ENCODE assay signal across 8 cellular contexts in the genomic region with DNA sequence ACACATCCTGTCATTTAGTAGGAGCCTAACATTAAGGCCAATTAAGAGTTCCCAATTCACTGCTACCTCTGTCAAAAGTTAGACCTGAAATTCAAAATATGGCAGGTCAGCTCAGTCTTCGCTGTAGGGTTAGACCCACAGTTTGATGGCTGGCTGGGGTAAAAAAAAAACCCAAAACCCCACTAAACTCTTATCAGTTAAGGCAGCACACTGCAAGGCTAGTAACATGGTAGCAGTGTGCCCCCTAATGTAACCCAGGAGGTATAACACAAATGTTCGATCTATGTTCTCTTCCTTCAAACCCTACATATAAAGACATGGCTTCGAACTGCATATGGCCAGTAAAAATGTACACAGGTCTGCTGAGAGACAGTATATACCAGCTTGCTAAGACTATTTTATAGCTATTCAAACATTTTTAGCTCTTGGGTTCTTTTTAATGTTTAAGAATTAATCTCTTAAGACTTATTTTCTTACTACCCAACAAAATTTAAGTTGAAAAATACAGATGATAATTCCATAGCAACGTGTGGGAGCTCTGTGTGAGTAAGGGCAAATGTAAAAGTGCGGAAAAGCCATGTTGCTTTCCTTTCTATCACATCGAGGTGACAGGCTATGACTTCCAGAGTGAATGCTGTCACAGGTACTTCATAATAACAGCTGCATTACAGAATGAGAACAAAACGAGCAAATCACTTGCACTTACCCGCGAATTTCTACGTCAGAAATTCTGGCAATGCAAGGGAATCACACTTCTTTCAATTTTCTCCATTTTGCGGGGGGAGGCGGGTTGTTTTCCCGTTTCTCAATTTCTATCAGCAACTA.
DNase-seq lines count a peak whose midpoint lies in the region; ATAC-seq and TF ChIP-seq lines count a peak whose summit lies in the region.

No MANE protein-coding gene starts in this region.

- H3K9me3 Mint-ChIP-seq in WTC11, result no peaks in the 10 kb centered on the region

- no peak for TF ChIP-seq POLR2A in right lobe of liver (IDR thresholded peaks at IDR 0.05)
- no peak for TF ChIP-seq POLR2A in lower leg skin (IDR thresholded peaks at IDR 0.05)

- peak; percentile 77 for ATAC-seq in GM21619 (IDR thresholded peaks at IDR 0.05; ENCODE audit: unreplicated experiment)
- peak; percentile 76 for ATAC-seq in WTC11
- ATAC-seq in right lobe of liver, result peak; percentile 25 to 60 (median 44)

- H3K9me2 ChIP-seq in MM.1S (replicated peaks; ENCODE audit: insufficient read depth, low read length), result no peaks in the 10 kb centered on the region

- CTCF ChIA-PET in WTC11 (lab: Charles Lee), result interaction anchor here (0.6 to 2.4 kb wide), 15 partner anchors 8 to 634 kb away, joined by 3 to 14 read pairs (median 3); a partner anchor contains a TSS

- DNase-seq in ELR (ENCODE audit: low read depth) (peak; percentile 59), MM.1S (peak; percentile 29), WTC11 (ENCODE audit: low spot score) (no peak), right lobe of liver (no peak), lower leg skin (ENCODE audit: low spot score in 2 of 2) (no peak)
- DNase-seq in activated CD4-positive, alpha-beta T cell treated with anti-CD3 and anti-CD28 coated beads, Interleukin-2, amount 50 U/mL, for 4 hours, result no peak
- no peak for DNase-seq in activated CD8-positive, alpha-beta memory T cell treated with anti-CD3 and anti-CD28 coated beads, Interleukin-2, amount 50 U/mL, for 4 hours

- WGBS in right lobe of liver (ENCODE audit: insufficient coverage, low coverage, low lambda C conversion rate, missing lambda C conversion rate), result 87% methylated on average over 12 of the region's 13 CpGs
- 85 to 89% methylated on average over 13 of the region's 13 CpGs for WGBS in lower leg skin, 2 donors

- no peaks in the 10 kb centered on the region for H3F3A ChIP-seq in MM.1S (ENCODE audit: insufficient read depth, low read length)

- H3K4me3 ChIP-seq in MM.1S (ENCODE audit: low read length) (no peak overlapping the region), right lobe of liver (no peak overlapping the region), lower leg skin (ENCODE audit: low read depth, poor library complexity, severe bottlenecking) (no peak overlapping the region)

- no peaks in the 10 kb centered on the region for H3K27me3 ChIP-seq in MM.1S (replicated peaks; ENCODE audit: insufficient read depth, low read length)
- H3K27me3 ChIP-seq in right lobe of liver, result no peaks in the 10 kb centered on the region

- no peak overlapping the region for H3K9ac ChIP-seq in MM.1S (ENCODE audit: low read length)

- H3K9me3 ChIP-seq in MM.1S (replicated peaks; ENCODE audit: insufficient read depth, low read length), result no peaks in the 10 kb centered on the region
- no peaks in the 10 kb centered on the region for H3K9me3 ChIP-seq in right lobe of liver

- intact Hi-C loops in right lobe of liver (cut with DNase I) (no loop called here), lower leg skin (cut with DNase I; ENCODE audit: low total_unique reads) (no loop called here)

- H3K4me2 ChIP-seq in MM.1S (ENCODE audit: low read depth, low read length), result no peak overlapping the region

- H3K79me2 ChIP-seq in MM.1S (ENCODE audit: low read length), result no peaks in the 10 kb centered on the region

- H3K4me1 ChIP-seq in MM.1S (ENCODE audit: low read length) (no peaks in the 10 kb centered on the region), right lobe of liver (peaks cover 0 to 3% (median 0%) of the 10 kb centered on the region in 4 donors)

- no peaks in the 10 kb centered on the region for H3K27me3 Mint-ChIP-seq in WTC11 (ENCODE audit: low read depth)

- no peaks in the 10 kb centered on the region for H3K36me3 ChIP-seq in MM.1S (replicated peaks; ENCODE audit: insufficient read depth, low read length)
- H3K36me3 ChIP-seq in right lobe of liver, result peaks cover 0 to 30% (median 6%) of the 10 kb centered on the region in 4 donors

- H3K27ac ChIP-seq in MM.1S (ENCODE audit: low read length), result no peak overlapping the region
- no peak overlapping the region for H3K27ac ChIP-seq in right lobe of liver

- no peaks in the 10 kb centered on the region for H4K20me1 ChIP-seq in MM.1S (ENCODE audit: insufficient read depth, low read length)

- TF ChIP-seq CTCF in MM.1S (IDR thresholded peaks at IDR 0.05; ENCODE audit: low read length), result peak; percentile 43
- 0 out of 2 replicates have a peak, but pooled peaks have one; percentile 27 for TF ChIP-seq CTCF in WTC11 (IDR thresholded peaks at IDR 0.05)
- TF ChIP-seq CTCF in right lobe of liver (IDR thresholded peaks at IDR 0.05), result peak; percentile 19 to 39 (median 28)
- no peak for TF ChIP-seq CTCF in lower leg skin (IDR thresholded peaks at IDR 0.05)

- 0 out of 2 replicates have a peak, but pooled peaks cover 2% of the 10 kb centered on the region for H3K36me3 Mint-ChIP-seq in WTC11

- no peak overlapping the region for H3K4me3 Mint-ChIP-seq in WTC11

- no peak overlapping the region for H2AFZ ChIP-seq in MM.1S (ENCODE audit: low read length)

- POLR2A ChIA-PET in WTC11 (lab: Charles Lee), result no interaction called here

- no peaks in the 10 kb centered on the region for H3K4me1 Mint-ChIP-seq in WTC11

- H3K27ac Mint-ChIP-seq in WTC11, result no peak overlapping the region

TF ChIP-seq in WTC11, 78 proteins besides CTCF, POLR2A, EP300 and RAD21 (continues in another document):
- TF ChIP-seq CREB1 (CRISPR knock-in tag; IDR thresholded peaks at IDR 0.05) (no peak), ZNF263 (CRISPR knock-in tag; IDR thresholded peaks at IDR 0.05; ENCODE audit: low read depth) (no peak), ESRRA (CRISPR knock-in tag; IDR thresholded peaks at IDR 0.05; ENCODE audit: borderline replicate concordance) (no peak), SMAD4 (CRISPR knock-in tag; IDR thresholded peaks at IDR 0.05) (no peak)
- TF ChIP-seq, protein P1, sequence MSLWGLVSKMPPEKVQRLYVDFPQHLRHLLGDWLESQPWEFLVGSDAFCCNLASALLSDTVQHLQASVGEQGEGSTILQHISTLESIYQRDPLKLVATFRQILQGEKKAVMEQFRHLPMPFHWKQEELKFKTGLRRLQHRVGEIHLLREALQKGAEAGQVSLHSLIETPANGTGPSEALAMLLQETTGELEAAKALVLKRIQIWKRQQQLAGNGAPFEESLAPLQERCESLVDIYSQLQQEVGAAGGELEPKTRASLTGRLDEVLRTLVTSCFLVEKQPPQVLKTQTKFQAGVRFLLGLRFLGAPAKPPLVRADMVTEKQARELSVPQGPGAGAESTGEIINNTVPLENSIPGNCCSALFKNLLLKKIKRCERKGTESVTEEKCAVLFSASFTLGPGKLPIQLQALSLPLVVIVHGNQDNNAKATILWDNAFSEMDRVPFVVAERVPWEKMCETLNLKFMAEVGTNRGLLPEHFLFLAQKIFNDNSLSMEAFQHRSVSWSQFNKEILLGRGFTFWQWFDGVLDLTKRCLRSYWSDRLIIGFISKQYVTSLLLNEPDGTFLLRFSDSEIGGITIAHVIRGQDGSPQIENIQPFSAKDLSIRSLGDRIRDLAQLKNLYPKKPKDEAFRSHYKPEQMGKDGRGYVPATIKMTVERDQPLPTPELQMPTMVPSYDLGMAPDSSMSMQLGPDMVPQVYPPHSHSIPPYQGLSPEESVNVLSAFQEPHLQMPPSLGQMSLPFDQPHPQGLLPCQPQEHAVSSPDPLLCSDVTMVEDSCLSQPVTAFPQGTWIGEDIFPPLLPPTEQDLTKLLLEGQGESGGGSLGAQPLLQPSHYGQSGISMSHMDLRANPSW (CRISPR knock-in tag; conservative IDR thresholded peaks at IDR 0.05; ENCODE audit: low read depth), result no peak
- TF ChIP-seq, protein P2, sequence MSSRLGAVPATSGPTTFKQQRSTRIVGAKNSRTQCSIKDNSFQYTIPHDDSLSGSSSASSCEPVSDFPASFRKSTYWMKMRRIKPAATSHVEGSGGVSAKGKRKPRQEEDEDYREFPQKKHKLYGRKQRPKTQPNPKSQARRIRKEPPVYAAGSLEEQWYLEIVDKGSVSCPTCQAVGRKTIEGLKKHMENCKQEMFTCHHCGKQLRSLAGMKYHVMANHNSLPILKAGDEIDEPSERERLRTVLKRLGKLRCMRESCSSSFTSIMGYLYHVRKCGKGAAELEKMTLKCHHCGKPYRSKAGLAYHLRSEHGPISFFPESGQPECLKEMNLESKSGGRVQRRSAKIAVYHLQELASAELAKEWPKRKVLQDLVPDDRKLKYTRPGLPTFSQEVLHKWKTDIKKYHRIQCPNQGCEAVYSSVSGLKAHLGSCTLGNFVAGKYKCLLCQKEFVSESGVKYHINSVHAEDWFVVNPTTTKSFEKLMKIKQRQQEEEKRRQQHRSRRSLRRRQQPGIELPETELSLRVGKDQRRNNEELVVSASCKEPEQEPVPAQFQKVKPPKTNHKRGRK (CRISPR knock-in tag; IDR thresholded peaks at IDR 0.05; ENCODE audit: borderline replicate concordance), result no peak
- TF ChIP-seq, protein P3, sequence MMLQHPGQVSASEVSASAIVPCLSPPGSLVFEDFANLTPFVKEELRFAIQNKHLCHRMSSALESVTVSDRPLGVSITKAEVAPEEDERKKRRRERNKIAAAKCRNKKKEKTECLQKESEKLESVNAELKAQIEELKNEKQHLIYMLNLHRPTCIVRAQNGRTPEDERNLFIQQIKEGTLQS (CRISPR knock-in tag; conservative IDR thresholded peaks at IDR 0.05), result no peak
- TF ChIP-seq, protein P4, sequence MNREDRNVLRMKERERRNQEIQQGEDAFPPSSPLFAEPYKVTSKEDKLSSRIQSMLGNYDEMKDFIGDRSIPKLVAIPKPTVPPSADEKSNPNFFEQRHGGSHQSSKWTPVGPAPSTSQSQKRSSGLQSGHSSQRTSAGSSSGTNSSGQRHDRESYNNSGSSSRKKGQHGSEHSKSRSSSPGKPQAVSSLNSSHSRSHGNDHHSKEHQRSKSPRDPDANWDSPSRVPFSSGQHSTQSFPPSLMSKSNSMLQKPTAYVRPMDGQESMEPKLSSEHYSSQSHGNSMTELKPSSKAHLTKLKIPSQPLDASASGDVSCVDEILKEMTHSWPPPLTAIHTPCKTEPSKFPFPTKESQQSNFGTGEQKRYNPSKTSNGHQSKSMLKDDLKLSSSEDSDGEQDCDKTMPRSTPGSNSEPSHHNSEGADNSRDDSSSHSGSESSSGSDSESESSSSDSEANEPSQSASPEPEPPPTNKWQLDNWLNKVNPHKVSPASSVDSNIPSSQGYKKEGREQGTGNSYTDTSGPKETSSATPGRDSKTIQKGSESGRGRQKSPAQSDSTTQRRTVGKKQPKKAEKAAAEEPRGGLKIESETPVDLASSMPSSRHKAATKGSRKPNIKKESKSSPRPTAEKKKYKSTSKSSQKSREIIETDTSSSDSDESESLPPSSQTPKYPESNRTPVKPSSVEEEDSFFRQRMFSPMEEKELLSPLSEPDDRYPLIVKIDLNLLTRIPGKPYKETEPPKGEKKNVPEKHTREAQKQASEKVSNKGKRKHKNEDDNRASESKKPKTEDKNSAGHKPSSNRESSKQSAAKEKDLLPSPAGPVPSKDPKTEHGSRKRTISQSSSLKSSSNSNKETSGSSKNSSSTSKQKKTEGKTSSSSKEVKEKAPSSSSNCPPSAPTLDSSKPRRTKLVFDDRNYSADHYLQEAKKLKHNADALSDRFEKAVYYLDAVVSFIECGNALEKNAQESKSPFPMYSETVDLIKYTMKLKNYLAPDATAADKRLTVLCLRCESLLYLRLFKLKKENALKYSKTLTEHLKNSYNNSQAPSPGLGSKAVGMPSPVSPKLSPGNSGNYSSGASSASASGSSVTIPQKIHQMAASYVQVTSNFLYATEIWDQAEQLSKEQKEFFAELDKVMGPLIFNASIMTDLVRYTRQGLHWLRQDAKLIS (CRISPR knock-in tag; IDR thresholded peaks at IDR 0.05; ENCODE audit: borderline replicate concordance), result no peak

Comparison
In these comparisons a context has a peak if more than half of its experiments do, and no peak if none do; other contexts are left out.
1. DNase-seq: peak in ELR (single experiment) and MM.1S (single experiment); none in WTC11 (single experiment), right lobe of liver (0 of 3), activated CD4-positive, alpha-beta T cell treated with anti-CD3 and anti-CD28 coated beads, Interleukin-2, amount 50 U/mL, for 4 hours (0 of 2), lower leg skin (0 of 2) and activated CD8-positive, alpha-beta memory T cell treated with anti-CD3 and anti-CD28 coated beads, Interleukin-2, amount 50 U/mL, for 4 hours (single experiment).
2. CTCF ChIP-seq: peak in MM.1S (single experiment), WTC11 (single experiment) and right lobe of liver (4 of 4); none in lower leg skin (0 of 3).
3. Peak in every context shown above with its lines, with median percentiles within 50 percentile points of each other: ATAC-seq.